In the genomic region with DNA sequence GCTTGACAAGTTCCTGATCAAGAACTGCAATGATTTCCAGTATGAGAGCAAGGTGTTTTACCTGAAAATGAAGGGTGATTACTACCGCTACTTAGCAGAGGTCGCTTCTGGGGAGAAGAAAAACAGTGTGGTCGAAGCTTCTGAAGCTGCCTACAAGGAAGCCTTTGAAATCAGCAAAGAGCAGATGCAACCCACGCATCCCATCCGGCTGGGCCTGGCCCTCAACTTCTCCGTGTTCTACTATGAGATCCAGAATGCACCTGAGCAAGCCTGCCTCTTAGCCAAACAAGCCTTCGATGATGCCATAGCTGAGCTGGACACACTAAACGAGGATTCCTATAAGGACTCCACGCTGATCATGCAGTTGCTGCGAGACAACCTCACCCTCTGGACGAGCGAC, we compare ENCODE assay signal across 16 cellular contexts. TPM values are rescaled to one million over a fixed set of nuclear protein-coding genes. Genes with fewer than 3 reads are reported as not detected.
DNase-seq lines count a peak whose midpoint lies in the region; TF ChIP-seq lines count a peak whose summit lies in the region.
"Had no signal": no experiment of that assay in that cellular context is flagged by ENCODE, and none has a peak within 500 bp of the region (broad histone marks: within the 10 kb centered on the region; RNA-seq: fewer than 3 reads in every experiment).

No MANE protein-coding gene starts in this region.

- peaks cover 46% of the 10 kb centered on the region for H3K4me1 Mint-ChIP-seq in T-helper 1 cell treated with Interleukin-12 subunit alpha and Interleukin-12 subunit beta and Interleukin-4 antibody, amounts not matched to agents 30 μg/mL and 1 μg/mL, for 36 hours (ENCODE audit: low read depth)
- H3K4me1 Mint-ChIP-seq in CD14-positive monocyte = peaks cover 36% of the 10 kb centered on the region
- peaks cover 69% of the 10 kb centered on the region for H3K4me1 Mint-ChIP-seq in activated CD4-positive, alpha-beta memory T cell treated with anti-CD3 and anti-CD28 coated beads, Interleukin-2, amount 10 ng/mL, durations not matched to agents 7 days and 5 days
- peaks cover 46% of the 10 kb centered on the region for H3K4me1 Mint-ChIP-seq in chondrocyte (ENCODE audit: low read depth)

- peaks cover 42% of the 10 kb centered on the region for H3K36me3 Mint-ChIP-seq in T-helper 1 cell treated with Interleukin-12 subunit alpha and Interleukin-12 subunit beta and Interleukin-4 antibody, amounts not matched to agents 30 μg/mL and 1 μg/mL, for 36 hours (ENCODE audit: low read depth)
- H3K36me3 Mint-ChIP-seq in CD14-positive monocyte = peaks cover 40 to 53% of the 10 kb centered on the region in 2 donors
- peaks cover 68% of the 10 kb centered on the region for H3K36me3 Mint-ChIP-seq in activated CD4-positive, alpha-beta memory T cell treated with anti-CD3 and anti-CD28 coated beads, Interleukin-2, amount 10 ng/mL, durations not matched to agents 7 days and 5 days (ENCODE audit: low read depth)
- peaks cover 31% of the 10 kb centered on the region for H3K36me3 Mint-ChIP-seq in chondrocyte (ENCODE audit: low read depth)

- POLR2A ChIA-PET in activated CD4-positive, alpha-beta memory T cell treated with anti-CD3 and anti-CD28 coated beads, Interleukin-2, amount 10 ng/mL, durations not matched to agents 7 days and 5 days (lab: Charles Lee) = interaction anchor here (2.3 to 5.1 kb wide), 2 partner anchors 10 to 294 kb away, joined by 6 to 26 read pairs; a partner anchor contains a TSS

- intact Hi-C loops in CD14-positive monocyte (cut with micrococcal nuclease) = no loop called here

- peak overlapping the region; percentile 1 for H3K4me3 Mint-ChIP-seq in T-helper 1 cell treated with Interleukin-12 subunit alpha and Interleukin-12 subunit beta and Interleukin-4 antibody, amounts not matched to agents 30 μg/mL and 1 μg/mL, for 36 hours
- H3K4me3 Mint-ChIP-seq in CD14-positive monocyte (no peak overlapping the region), chondrocyte (ENCODE audit: unreplicated experiment) (no peak overlapping the region)
- no peak overlapping the region for H3K4me3 Mint-ChIP-seq in activated CD4-positive, alpha-beta memory T cell treated with anti-CD3 and anti-CD28 coated beads, Interleukin-2, amount 10 ng/mL, durations not matched to agents 7 days and 5 days
- H3K4me3 Mint-ChIP-seq: B cell, memory B cell, natural killer cell had no signal

- no peak for TF ChIP-seq CTCF in CD14-positive monocyte (IDR thresholded peaks at IDR 0.05)
- no peak for TF ChIP-seq CTCF in chondrocyte (IDR thresholded peaks at IDR 0.05)

- H3K9me3 Mint-ChIP-seq in T-helper 1 cell treated with Interleukin-12 subunit alpha and Interleukin-12 subunit beta and Interleukin-4 antibody, amounts not matched to agents 30 μg/mL and 1 μg/mL, for 36 hours = no peaks in the 10 kb centered on the region
- H3K9me3 Mint-ChIP-seq in CD14-positive monocyte (no peaks in the 10 kb centered on the region), chondrocyte (ENCODE audit: low read depth) (no peaks in the 10 kb centered on the region)
- no peaks in the 10 kb centered on the region for H3K9me3 Mint-ChIP-seq in activated CD4-positive, alpha-beta memory T cell treated with anti-CD3 and anti-CD28 coated beads, Interleukin-2, amount 10 ng/mL, durations not matched to agents 7 days and 5 days
- H3K9me3 Mint-ChIP-seq: memory B cell, natural killer cell had no signal

- H3K27me3 Mint-ChIP-seq in T-helper 1 cell treated with Interleukin-12 subunit alpha and Interleukin-12 subunit beta and Interleukin-4 antibody, amounts not matched to agents 30 μg/mL and 1 μg/mL, for 36 hours (ENCODE audit: low read depth) = peaks cover 4% of the 10 kb centered on the region
- H3K27me3 Mint-ChIP-seq in CD14-positive monocyte (ENCODE audit: low read depth in 3 of 3) (peaks cover 0 to 4% (median 2%) of the 10 kb centered on the region in 3 donors), chondrocyte (ENCODE audit: low read depth) (no peaks in the 10 kb centered on the region)
- H3K27me3 Mint-ChIP-seq in activated CD4-positive, alpha-beta memory T cell treated with anti-CD3 and anti-CD28 coated beads, Interleukin-2, amount 10 ng/mL, durations not matched to agents 7 days and 5 days = no peaks in the 10 kb centered on the region
- H3K27me3 Mint-ChIP-seq: B cell, memory B cell had no signal

- CTCF ChIA-PET in activated CD4-positive, alpha-beta memory T cell treated with anti-CD3 and anti-CD28 coated beads, Interleukin-2, amount 10 ng/mL, durations not matched to agents 7 days and 5 days (lab: Charles Lee) = interaction anchor here (1.1 to 4.0 kb wide), 3 partner anchors 11 to 18 kb away, joined by 3 to 24 read pairs (median 3); no protein-coding TSS in a partner anchor

- DNase-seq in T-helper 1 cell (no peak), CD14-positive monocyte (ENCODE audit: low spot score) (no peak), chondrocyte (ENCODE audit: low spot score) (peak; percentile 21), NCI-H146 treated with DMSO at 0.1 percent for 48 hours (lab: John Stamatoyannopoulos, UW; ENCODE audit: unreplicated experiment) (no peak), kidney glomerular epithelial cell (lab: John Stamatoyannopoulos, UW) (no peak), Ammon's horn (ENCODE audit: low spot score) (no peak)
- no peak for DNase-seq in activated CD4-positive, alpha-beta memory T cell treated with anti-CD3 and anti-CD28 coated beads, Interleukin-2, amount 10 ng/mL, durations not matched to agents 7 days and 5 days
- DNase-seq: adrenal gland; KG1; natural killer cell; NCI-H1694 treated with DMSO at 0.1 percent for 48 hours; NCI-H345; stimulated activated CD4-positive, alpha-beta T cell treated with anti-CD3 and anti-CD28 coated beads, Interleukin-2, amount 100 ng/mL, for 24 hours had no signal

- H3K27ac Mint-ChIP-seq in T-helper 1 cell treated with Interleukin-12 subunit alpha and Interleukin-12 subunit beta and Interleukin-4 antibody, amounts not matched to agents 30 μg/mL and 1 μg/mL, for 36 hours = no peak overlapping the region
- H3K27ac Mint-ChIP-seq in CD14-positive monocyte (peak overlapping the region in 4 of 7 donors; percentile 8 to 79 (median 42)), chondrocyte (ENCODE audit: unreplicated experiment) (no peak overlapping the region)
- H3K27ac Mint-ChIP-seq in activated CD4-positive, alpha-beta memory T cell treated with anti-CD3 and anti-CD28 coated beads, Interleukin-2, amount 10 ng/mL, durations not matched to agents 7 days and 5 days = peak overlapping the region; percentile 58
- H3K27ac Mint-ChIP-seq: B cell, memory B cell had no signal

RNA-seq across cellular contexts. Expression of a gene that starts 12.0 kb away (rescaled TPM):
- 100 to 1,000 TPM; 132 to 136 TPM for polyA plus RNA-seq in CD14-positive monocyte
- 100 to 1,000 TPM; 203 to 211 TPM for total RNA-seq in activated CD4-positive, alpha-beta memory T cell treated with anti-CD3 and anti-CD28 coated beads, Interleukin-2, amount 10 ng/mL, durations not matched to agents 7 days and 5 days
- total RNA-seq in chondrocyte = 179 to 223 TPM (median 218 TPM) in 3 replicates

Comparison
In these comparisons a context has a peak if more than half of its experiments do, and no peak if none do; other contexts are left out.
1. H3K27ac Mint-ChIP-seq: peak in CD14-positive monocyte (4 of 7) and activated CD4-positive, alpha-beta memory T cell treated with anti-CD3 and anti-CD28 coated beads, Interleukin-2, amount 10 ng/mL, durations not matched to agents 7 days and 5 days (single experiment); none in T-helper 1 cell treated with Interleukin-12 subunit alpha and Interleukin-12 subunit beta and Interleukin-4 antibody, amounts not matched to agents 30 μg/mL and 1 μg/mL, for 36 hours (single experiment) and chondrocyte (single experiment).